Comparison of ENCODE assay signal across 19 cellular contexts in genomic region chr19:55986487-55986886, GRCh38. TPM values are rescaled to one million over a fixed set of nuclear protein-coding genes. Genes with fewer than 3 reads are reported as not detected.
"Had no signal": no experiment of that assay in that cellular context is flagged by ENCODE, and none has a peak within 500 bp of the region (broad histone marks: within the 10 kb centered on the region; RNA-seq: fewer than 3 reads in every experiment).

TSS of gene NLRP5 (plus strand) at chr19:55986775.

- H3K4me1 Mint-ChIP-seq: endodermal cell had no signal

- H3K4me3 Mint-ChIP-seq: endodermal cell had no signal

- H3K4me1 ChIP-seq: breast epithelium, lower lobe of right lung, stomach had no signal

- H3K4me3 ChIP-seq: breast epithelium, lower lobe of right lung, stomach, thoracic aorta had no signal

- DNase-seq: activated CD4-positive, alpha-beta T cell treated with anti-CD3 and anti-CD28 coated beads, Interleukin-2, amount 50 U/mL, for 48 hours; activated naive CD4-positive, alpha-beta T cell; aorta; endodermal cell; erythroblast; glutamatergic neuron; left cardiac atrium; lower lobe of right lung; midbrain; stimulated activated CD4-positive, alpha-beta T cell treated with anti-CD3 and anti-CD28 coated beads, Interleukin-15, amount 100 ng/mL, for 24 hours; stimulated activated CD4-positive, alpha-beta T cell treated with anti-CD3 and anti-CD28 coated beads, Interleukin-4, amount 100 ng/mL, for 24 hours; stomach had no signal

- H3K27ac Mint-ChIP-seq: endodermal cell had no signal

- H3K36me3 ChIP-seq: breast epithelium, lower lobe of right lung, stomach, thoracic aorta had no signal

- H3K27ac ChIP-seq: breast epithelium, lower lobe of right lung, stomach, thoracic aorta had no signal

- H3K9me3 ChIP-seq: breast epithelium, lower lobe of right lung, thoracic aorta had no signal

- H3K27me3 ChIP-seq: breast epithelium, stomach had no signal

- ATAC-seq: activated CD4-positive, CD25-positive, alpha-beta regulatory T cell treated with anti-CD3 and anti-CD28 coated beads, Interleukin-2, amount 50 U/mL, for 24 hours; left cardiac atrium; lower lobe of right lung had no signal

RNA-seq across cellular contexts. Expression of gene NLRP5, which starts in this region (rescaled TPM):
- total RNA-seq: aorta, cerebellum, dermis microvascular lymphatic vessel endothelial cell, endodermal cell, left cardiac atrium, lower lobe of right lung, skeletal muscle tissue, stomach, thoracic aorta, ureter had no signal
- polyA plus RNA-seq: aorta, stomach had no signal
